In the genomic region with DNA sequence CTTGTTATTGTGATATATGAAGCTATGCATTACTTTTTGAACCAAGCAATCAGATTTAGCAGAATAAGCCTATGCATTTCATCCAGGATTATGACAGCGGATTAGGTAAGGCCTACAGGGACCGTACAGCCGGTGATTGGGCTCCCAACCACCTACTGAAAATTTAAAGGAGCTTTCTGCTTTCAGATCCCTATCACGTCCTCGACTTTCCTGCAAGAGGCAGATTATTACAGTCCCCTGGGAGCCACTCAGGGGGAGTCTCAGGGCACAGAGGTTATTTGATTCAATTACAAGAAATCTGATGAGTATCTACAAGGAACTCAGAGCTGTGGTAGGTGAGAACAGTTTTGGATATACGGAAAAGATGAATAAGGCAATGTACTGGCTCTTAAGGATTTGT, we compare ENCODE assay signal across 26 cellular contexts.
A peak's percentile ranks its signal among the peaks of the same experiment; 100 is the strongest.
DNase-seq lines count a peak whose midpoint lies in the region; ATAC-seq, FAIRE-seq and TF ChIP-seq lines count a peak whose summit lies in the region.
"Had no signal": no experiment of that assay in that cellular context is flagged by ENCODE, and none has a peak within 500 bp of the region (broad histone marks: within the 10 kb centered on the region; RNA-seq: fewer than 3 reads in every experiment).

No MANE protein-coding gene starts in this region.

- H3K27me3 ChIP-seq in GM23338 (ENCODE audit: insufficient read depth) (no peaks in the 10 kb centered on the region), WERI-Rb-1 (ENCODE audit: insufficient read depth, low read depth, severe bottlenecking) (no peaks in the 10 kb centered on the region), small intestine (ENCODE audit: control insufficient read depth in 2 of 2, insufficient read depth in 2 of 2, low read length in 2 of 2) (no peaks in the 10 kb centered on the region), sigmoid colon (no peaks in the 10 kb centered on the region)
- H3K27me3 ChIP-seq: BE2C; BLaER1 treated with 17β-estradiol and CSF1 and Interleukin-3, amounts not matched to agents 10 nM and 100 nM had no signal

- H3K27me3 Mint-ChIP-seq in GM23338 (ENCODE audit: insufficient read depth, low read depth, poor library complexity), result no peaks in the 10 kb centered on the region
- H3K27me3 Mint-ChIP-seq: CD4-positive, alpha-beta memory T cell had no signal

- H3K27ac Mint-ChIP-seq in GM23338, result no peak overlapping the region
- H3K27ac Mint-ChIP-seq: CD14-positive monocyte; CD4-positive, alpha-beta memory T cell had no signal

- TF ChIP-seq EP300 in sigmoid colon (IDR thresholded peaks at IDR 0.05), result no peak

- H3F3A ChIP-seq in GM23338 (replicated peaks; ENCODE audit: low read depth), result no peaks in the 10 kb centered on the region

- no peaks in the 10 kb centered on the region for H4K20me1 ChIP-seq in GM23338 (replicated peaks; ENCODE audit: insufficient read depth)
- H4K20me1 ChIP-seq: BLaER1 treated with 17β-estradiol and CSF1 and Interleukin-3, amounts not matched to agents 10 nM and 100 nM had no signal

- no peak overlapping the region for H3K4me2 ChIP-seq in GM23338
- H3K4me2 ChIP-seq: A549; BLaER1 treated with 17β-estradiol and CSF1 and Interleukin-3, amounts not matched to agents 10 nM and 100 nM had no signal

- no peaks in the 10 kb centered on the region for H3K9me2 ChIP-seq in GM23338 (ENCODE audit: insufficient read depth)

- H3K4me3 Mint-ChIP-seq in GM23338, result no peak overlapping the region
- H3K4me3 Mint-ChIP-seq: CD14-positive monocyte; CD4-positive, alpha-beta memory T cell; H9 had no signal

- H3K9me3 Mint-ChIP-seq in GM23338, result no peaks in the 10 kb centered on the region
- H3K9me3 Mint-ChIP-seq: H9 had no signal

- no peaks in the 10 kb centered on the region for H3K4me1 Mint-ChIP-seq in GM23338
- H3K4me1 Mint-ChIP-seq: CD14-positive monocyte, H9 had no signal

- TF ChIP-seq CTCF in GM23338 (conservative IDR thresholded peaks at IDR 0.05; ENCODE audit: low read depth in 2 of 2), result no peak
- TF ChIP-seq CTCF in WERI-Rb-1 (IDR thresholded peaks at IDR 0.05; ENCODE audit: low read depth, low read length), result no peak
- TF ChIP-seq CTCF in sigmoid colon (IDR thresholded peaks at IDR 0.05), result no peak

- H3K9me3 ChIP-seq in WERI-Rb-1 (ENCODE audit: severe bottlenecking) (peaks cover 2% of the 10 kb centered on the region), small intestine (ENCODE audit: control insufficient read depth, low read depth) (no peaks in the 10 kb centered on the region), sigmoid colon (no peaks in the 10 kb centered on the region)
- H3K9me3 ChIP-seq: BE2C had no signal

- H3K4me3 ChIP-seq in GM23338 (no peak overlapping the region), WERI-Rb-1 (ENCODE audit: low read depth, low read length) (no peak overlapping the region), small intestine (ENCODE audit: low read depth in 1 of 2, low read length in 2 of 2) (no peak overlapping the region), sigmoid colon (no peak overlapping the region)
- H3K4me3 ChIP-seq: A549; BLaER1 treated with 17β-estradiol and CSF1 and Interleukin-3, amounts not matched to agents 10 nM and 100 nM; GM12878; GM23248 had no signal

- H2AFZ ChIP-seq in GM23338, result peak overlapping the region; percentile 66; the same call in 1 of the 2 replicates
- H2AFZ ChIP-seq: GM23248 had no signal

- TF ChIP-seq POLR2A in erythroblast (IDR thresholded peaks at IDR 0.05; ENCODE audit: low read length), result no peak
- TF ChIP-seq POLR2A in sigmoid colon (IDR thresholded peaks at IDR 0.05), result no peak

- no peak for FAIRE-seq in small intestine (lab: Jason Lieb, UNC)
- FAIRE-seq: A549, GM12878, GM19239 had no signal

- H3K36me3 Mint-ChIP-seq in GM23338 (ENCODE audit: low read depth), result no peaks in the 10 kb centered on the region
- H3K36me3 Mint-ChIP-seq: CD14-positive monocyte; CD4-positive, alpha-beta memory T cell had no signal

- H3K4me1 ChIP-seq in GM23338 (ENCODE audit: insufficient read depth) (no peaks in the 10 kb centered on the region), small intestine (ENCODE audit: control insufficient read depth in 2 of 2, insufficient read depth in 1 of 2, low read depth in 1 of 2, low read length in 1 of 2) (no peaks in the 10 kb centered on the region), sigmoid colon (no peaks in the 10 kb centered on the region)
- H3K4me1 ChIP-seq: A549; BE2C; BLaER1 treated with 17β-estradiol and CSF1 and Interleukin-3, amounts not matched to agents 10 nM and 100 nM had no signal

- 82 to 87% (median 86%) methylated on average over 6 of the region's 6 CpGs for WGBS in small intestine, 3 donors
- WGBS in sigmoid colon, 2 donors, result 86 to 89% methylated on average over 6 of the region's 6 CpGs

- H3K27ac ChIP-seq in GM23338 (ENCODE audit: low read depth) (no peak overlapping the region), WERI-Rb-1 (no peak overlapping the region), small intestine (ENCODE audit: low read depth in 1 of 2, low read length in 1 of 2) (no peak overlapping the region), sigmoid colon (no peak overlapping the region)
- H3K27ac ChIP-seq: A549; BLaER1 treated with 17β-estradiol and CSF1 and Interleukin-3, amounts not matched to agents 10 nM and 100 nM; GM23248 had no signal

- H3K36me3 ChIP-seq in GM23338 (ENCODE audit: insufficient read depth) (0 out of 2 replicates have a peak, but pooled peaks cover 4% of the 10 kb centered on the region), WERI-Rb-1 (no peaks in the 10 kb centered on the region), small intestine (ENCODE audit: control insufficient read depth in 2 of 2, insufficient read depth in 2 of 2, low read length in 2 of 2) (no peaks in the 10 kb centered on the region), sigmoid colon (no peaks in the 10 kb centered on the region)
- H3K36me3 ChIP-seq: BE2C; BLaER1 treated with 17β-estradiol and CSF1 and Interleukin-3, amounts not matched to agents 10 nM and 100 nM had no signal

- no peaks in the 10 kb centered on the region for H3K79me2 ChIP-seq in GM23338 (replicated peaks; ENCODE audit: insufficient read depth)

- DNase-seq in D341Med (ENCODE audit: low spot score) (peak; percentile 59), GM23338 (ENCODE audit: low spot score) (no peak), NCI-H82 (lab: John Stamatoyannopoulos, UW) (peak; percentile 99), WERI-Rb-1 (peak; percentile 69), small intestine (no peak), erythroblast (lab: John Stamatoyannopoulos, UW) (no peak), sigmoid colon (no peak)
- DNase-seq: 8988T; ACHN; AML-193; BE2C; Calu3; CD4-positive, alpha-beta memory T cell; COR-L47; DMS 273 treated with DMSO at 0.1 percent for 48 hours; DMS79; EL; GDM1; GM23248; H9 had no signal

- intact Hi-C loops in sigmoid colon (cut with DNase I), result no loop called here

- ATAC-seq in GM23338, result no peak
- ATAC-seq: A549, GM12878, HCT116 had no signal

TF ChIP-seq in GM23338, 12 proteins besides CTCF, POLR2A, EP300 and RAD21 (continues in another document):
- TF ChIP-seq STAT1 (IDR thresholded peaks at IDR 0.05; ENCODE audit: unreplicated experiment) (no peak), ZNF114 (CRISPR knock-in tag; IDR thresholded peaks at IDR 0.05) (no peak), NANOG (IDR thresholded peaks at IDR 0.05; ENCODE audit: borderline replicate concordance) (no peak), JUNB (IDR thresholded peaks at IDR 0.05; ENCODE audit: unreplicated experiment) (no peak), EZH2 (IDR thresholded peaks at IDR 0.05; ENCODE audit: low read depth, unreplicated experiment) (no peak), ZNF331 (CRISPR knock-in tag; IDR thresholded peaks at IDR 0.05; ENCODE audit: low read depth) (no peak), CREB1 (CRISPR knock-in tag; IDR thresholded peaks at IDR 0.05; ENCODE audit: low read depth) (no peak), POLR2AphosphoS5 (IDR thresholded peaks at IDR 0.05; ENCODE audit: low read depth) (no peak), EZH2phosphoT487 (IDR thresholded peaks at IDR 0.05; ENCODE audit: unreplicated experiment) (no peak)
- TF ChIP-seq, protein P1, sequence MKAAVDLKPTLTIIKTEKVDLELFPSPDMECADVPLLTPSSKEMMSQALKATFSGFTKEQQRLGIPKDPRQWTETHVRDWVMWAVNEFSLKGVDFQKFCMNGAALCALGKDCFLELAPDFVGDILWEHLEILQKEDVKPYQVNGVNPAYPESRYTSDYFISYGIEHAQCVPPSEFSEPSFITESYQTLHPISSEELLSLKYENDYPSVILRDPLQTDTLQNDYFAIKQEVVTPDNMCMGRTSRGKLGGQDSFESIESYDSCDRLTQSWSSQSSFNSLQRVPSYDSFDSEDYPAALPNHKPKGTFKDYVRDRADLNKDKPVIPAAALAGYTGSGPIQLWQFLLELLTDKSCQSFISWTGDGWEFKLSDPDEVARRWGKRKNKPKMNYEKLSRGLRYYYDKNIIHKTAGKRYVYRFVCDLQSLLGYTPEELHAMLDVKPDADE (IDR thresholded peaks at IDR 0.05), result no peak
- TF ChIP-seq, protein P2, sequence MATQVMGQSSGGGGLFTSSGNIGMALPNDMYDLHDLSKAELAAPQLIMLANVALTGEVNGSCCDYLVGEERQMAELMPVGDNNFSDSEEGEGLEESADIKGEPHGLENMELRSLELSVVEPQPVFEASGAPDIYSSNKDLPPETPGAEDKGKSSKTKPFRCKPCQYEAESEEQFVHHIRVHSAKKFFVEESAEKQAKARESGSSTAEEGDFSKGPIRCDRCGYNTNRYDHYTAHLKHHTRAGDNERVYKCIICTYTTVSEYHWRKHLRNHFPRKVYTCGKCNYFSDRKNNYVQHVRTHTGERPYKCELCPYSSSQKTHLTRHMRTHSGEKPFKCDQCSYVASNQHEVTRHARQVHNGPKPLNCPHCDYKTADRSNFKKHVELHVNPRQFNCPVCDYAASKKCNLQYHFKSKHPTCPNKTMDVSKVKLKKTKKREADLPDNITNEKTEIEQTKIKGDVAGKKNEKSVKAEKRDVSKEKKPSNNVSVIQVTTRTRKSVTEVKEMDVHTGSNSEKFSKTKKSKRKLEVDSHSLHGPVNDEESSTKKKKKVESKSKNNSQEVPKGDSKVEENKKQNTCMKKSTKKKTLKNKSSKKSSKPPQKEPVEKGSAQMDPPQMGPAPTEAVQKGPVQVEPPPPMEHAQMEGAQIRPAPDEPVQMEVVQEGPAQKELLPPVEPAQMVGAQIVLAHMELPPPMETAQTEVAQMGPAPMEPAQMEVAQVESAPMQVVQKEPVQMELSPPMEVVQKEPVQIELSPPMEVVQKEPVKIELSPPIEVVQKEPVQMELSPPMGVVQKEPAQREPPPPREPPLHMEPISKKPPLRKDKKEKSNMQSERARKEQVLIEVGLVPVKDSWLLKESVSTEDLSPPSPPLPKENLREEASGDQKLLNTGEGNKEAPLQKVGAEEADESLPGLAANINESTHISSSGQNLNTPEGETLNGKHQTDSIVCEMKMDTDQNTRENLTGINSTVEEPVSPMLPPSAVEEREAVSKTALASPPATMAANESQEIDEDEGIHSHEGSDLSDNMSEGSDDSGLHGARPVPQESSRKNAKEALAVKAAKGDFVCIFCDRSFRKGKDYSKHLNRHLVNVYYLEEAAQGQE (IDR thresholded peaks at IDR 0.05; ENCODE audit: unreplicated experiment), result no peak

Comparison
In these comparisons a context has a peak if more than half of its experiments do, and no peak if none do; other contexts are left out.
1. DNase-seq: peak in D341Med (single experiment), NCI-H82 (single experiment) and WERI-Rb-1 (single experiment); none in GM23338 (single experiment), small intestine (single experiment), erythroblast (0 of 2) and sigmoid colon (single experiment).